In genomic region chr21:34630536-34631143, GRCh38 we compare ENCODE assay signal across 1 cellular context.
TF ChIP-seq lines count a peak whose summit lies in the region.

No MANE protein-coding gene starts in this region.

TF ChIP-seq in HepG2, 621 proteins besides CTCF, POLR2A, EP300 and RAD21 (continued from another document):
- TF ChIP-seq MAF1 (CRISPR knock-in tag; IDR thresholded peaks at IDR 0.05; ENCODE audit: borderline replicate concordance): no peak
- TF ChIP-seq ZNF703 (CRISPR knock-in tag; IDR thresholded peaks at IDR 0.05; ENCODE audit: borderline replicate concordance): no peak
- no peak for TF ChIP-seq ZNF724P (CRISPR knock-in tag; IDR thresholded peaks at IDR 0.05; ENCODE audit: borderline replicate concordance)
- peak; percentile 83 for TF ChIP-seq SMC3 (IDR thresholded peaks at IDR 0.05; ENCODE audit: low read length)
- TF ChIP-seq NFE2L1 (CRISPR knock-in tag; IDR thresholded peaks at IDR 0.05; ENCODE audit: borderline replicate concordance): no peak
- no peak for TF ChIP-seq MTF1 (CRISPR knock-in tag; IDR thresholded peaks at IDR 0.05)
- TF ChIP-seq MLXIP (CRISPR knock-in tag; IDR thresholded peaks at IDR 0.05; ENCODE audit: borderline replicate concordance): no peak
- TF ChIP-seq ZMAT3 (CRISPR knock-in tag; conservative IDR thresholded peaks at IDR 0.05): no peak
- no peak for TF ChIP-seq ZNF563 (CRISPR knock-in tag; IDR thresholded peaks at IDR 0.05)
- no peak for TF ChIP-seq ZNF816 (CRISPR knock-in tag; IDR thresholded peaks at IDR 0.05; ENCODE audit: borderline replicate concordance)
- no peak for TF ChIP-seq PAX8 (CRISPR knock-in tag; IDR thresholded peaks at IDR 0.05; ENCODE audit: borderline replicate concordance)
- TF ChIP-seq TARDBP (CRISPR knock-in tag; IDR thresholded peaks at IDR 0.05): no peak
- TF ChIP-seq STAG1 (CRISPR knock-in tag; IDR thresholded peaks at IDR 0.05): peak; percentile 94
- TF ChIP-seq NR2F2 (IDR thresholded peaks at IDR 0.05; ENCODE audit: borderline replicate concordance, low read depth): no peak
- TF ChIP-seq RFX3 (CRISPR knock-in tag; IDR thresholded peaks at IDR 0.05): no peak
